ENCODE assay signal across 20 cellular contexts in genomic region chr7:20594023-20594422, GRCh38. TPM values are rescaled to one million over a fixed set of nuclear protein-coding genes. Genes with fewer than 3 reads are reported as not detected.
DNase-seq lines count a peak whose midpoint lies in the region; ATAC-seq and TF ChIP-seq lines count a peak whose summit lies in the region.
"Had no signal": no experiment of that assay in that cellular context is flagged by ENCODE, and none has a peak within 500 bp of the region (broad histone marks: within the 10 kb centered on the region; RNA-seq: fewer than 3 reads in every experiment).

No MANE protein-coding gene starts in this region.

- no peaks in the 10 kb centered on the region for H3K79me1 ChIP-seq in mesenchymal stem cell (replicated peaks; ENCODE audit: low read length, poor library complexity, severe bottlenecking)

- WGBS in mesenchymal stem cell = 81% methylated on average over 8 of the region's 8 CpGs

- no peak overlapping the region for H4K91ac ChIP-seq in mesenchymal stem cell (ENCODE audit: low read length)

- no peak overlapping the region for H3K9ac ChIP-seq in mesenchymal stem cell (ENCODE audit: low read length)

- H2BK120ac ChIP-seq in mesenchymal stem cell (ENCODE audit: low read depth, low read length) = no peak overlapping the region

- no peak overlapping the region for H2BK15ac ChIP-seq in mesenchymal stem cell (ENCODE audit: low read depth, poor library complexity, severe bottlenecking)

- H3K4me3 ChIP-seq in LNCaP clone FGC (ENCODE audit: low read depth, low read length) (no peak overlapping the region), mesenchymal stem cell (ENCODE audit: insufficient read depth in 1 of 2, low read depth in 1 of 2, low read length in 2 of 2) (no peak overlapping the region)

- no peak overlapping the region for H3K4ac ChIP-seq in mesenchymal stem cell (ENCODE audit: low read depth in 1 of 2, low read length in 2 of 2)

- no peak overlapping the region for H2BK5ac ChIP-seq in mesenchymal stem cell (ENCODE audit: low read depth, low read length, poor library complexity, severe bottlenecking)

- H2AFZ ChIP-seq in mesenchymal stem cell (ENCODE audit: low read depth, low read length) = no peak overlapping the region

- no peak for TF ChIP-seq CTCF in LNCaP clone FGC (IDR thresholded peaks at IDR 0.05; ENCODE audit: control insufficient read depth, extremely low read depth, insufficient read depth)

- H3K23ac ChIP-seq in mesenchymal stem cell (ENCODE audit: low read length in 2 of 2) = no peak overlapping the region

- H2BK12ac ChIP-seq in mesenchymal stem cell (ENCODE audit: low read length in 2 of 2) = no peak overlapping the region

- no peak overlapping the region for H3K4me2 ChIP-seq in mesenchymal stem cell (ENCODE audit: low read length, poor library complexity, severe bottlenecking)

- no peak overlapping the region for H3K18ac ChIP-seq in mesenchymal stem cell (ENCODE audit: low read depth in 1 of 2, low read length in 2 of 2)

- H3K4me1 ChIP-seq in mesenchymal stem cell (ENCODE audit: control insufficient read depth, insufficient read depth, low read depth, low read length) = peaks cover 4% of the 10 kb centered on the region

- no peak overlapping the region for H3K27ac ChIP-seq in mesenchymal stem cell (ENCODE audit: low read length, poor library complexity, severe bottlenecking)

- no peaks in the 10 kb centered on the region for H3K36me3 ChIP-seq in mesenchymal stem cell (ENCODE audit: control insufficient read depth in 1 of 2, insufficient read depth in 2 of 2, low read depth in 1 of 2, low read length in 2 of 2)
- H3K36me3 ChIP-seq: BE2C had no signal

- peak; percentile 96 for DNase-seq in LNCaP clone FGC (ENCODE audit: low read depth)
- DNase-seq in amniotic epithelial cell (ENCODE audit: low read depth) = peak; percentile 36
- peak; percentile 4 for DNase-seq in mesenchymal stem cell
- DNase-seq in ureter (ENCODE audit: low spot score) = peak; percentile 45
- no peak for DNase-seq in SHP77 treated with DMSO at 0.1 percent for 48 hours (lab: John Stamatoyannopoulos, UW)
- DNase-seq in NCI-H2107 treated with DMSO at 0.1 percent for 48 hours (lab: John Stamatoyannopoulos, UW; ENCODE audit: unreplicated experiment) = no peak
- DNase-seq in activated T-cell treated with anti-CD3 and anti-CD28 coated beads for 4 hours = no peak
- no peak for DNase-seq in Right ventricle myocardium superior
- DNase-seq: ACHN; BE2C; C1 segment of cervical spinal cord; CD4-positive, alpha-beta T cell; DMS153; DMS79; GF-D8; GOT3; H9 had no signal

- intact Hi-C loops in Right ventricle myocardium superior (cut with DNase I) = loop anchor here (10.0 kb wide), 1 partner anchor 879 kb away; no protein-coding TSS in a partner anchor

- no peak overlapping the region for H2AK5ac ChIP-seq in mesenchymal stem cell (ENCODE audit: low read length, severe bottlenecking)

- no peak for ATAC-seq in Right ventricle myocardium superior (ENCODE audit: poor library complexity)
- ATAC-seq: HepG2 had no signal

- no peaks in the 10 kb centered on the region for H3K27me3 ChIP-seq in mesenchymal stem cell (ENCODE audit: control insufficient read depth in 1 of 2, insufficient read depth in 1 of 2, low read length in 2 of 2)
- H3K27me3 ChIP-seq: BE2C had no signal

- H3K9me3 ChIP-seq in mesenchymal stem cell (ENCODE audit: control insufficient read depth, low read length) = peaks cover 3% of the 10 kb centered on the region

- H4K8ac ChIP-seq in mesenchymal stem cell (ENCODE audit: low read length) = no peak overlapping the region

- H3K14ac ChIP-seq in mesenchymal stem cell (ENCODE audit: low read length in 2 of 2) = peak overlapping the region in 1 of 2 experiments; percentile 70

RNA-seq across cellular contexts. Expression of gene ABCB5, which starts 21.4 kb away (rescaled TPM):
- polyA plus RNA-seq in mesenchymal stem cell (2013, experiment 1 of 2) = 0.07 TPM
- 0.04 TPM for polyA plus RNA-seq in mesenchymal stem cell (2013, experiment 2 of 2)
- 0.60 TPM for total RNA-seq in ureter
- total RNA-seq in Right ventricle myocardium superior = not detected
- total RNA-seq: CD4-positive, alpha-beta T cell; Daoy; H9; HepG2 had no signal
- polyA plus RNA-seq: HepG2, IgD-negative memory B cell had no signal

Comparison
In these comparisons a context has a peak if more than half of its experiments do, and no peak if none do; other contexts are left out.
1. DNase-seq: peak in LNCaP clone FGC (single experiment), amniotic epithelial cell (single experiment), mesenchymal stem cell (single experiment) and ureter (single experiment); none in SHP77 treated with DMSO at 0.1 percent for 48 hours (single experiment), NCI-H2107 treated with DMSO at 0.1 percent for 48 hours (single experiment), activated T-cell treated with anti-CD3 and anti-CD28 coated beads for 4 hours (single experiment) and Right ventricle myocardium superior (single experiment).